In the genomic region with DNA sequence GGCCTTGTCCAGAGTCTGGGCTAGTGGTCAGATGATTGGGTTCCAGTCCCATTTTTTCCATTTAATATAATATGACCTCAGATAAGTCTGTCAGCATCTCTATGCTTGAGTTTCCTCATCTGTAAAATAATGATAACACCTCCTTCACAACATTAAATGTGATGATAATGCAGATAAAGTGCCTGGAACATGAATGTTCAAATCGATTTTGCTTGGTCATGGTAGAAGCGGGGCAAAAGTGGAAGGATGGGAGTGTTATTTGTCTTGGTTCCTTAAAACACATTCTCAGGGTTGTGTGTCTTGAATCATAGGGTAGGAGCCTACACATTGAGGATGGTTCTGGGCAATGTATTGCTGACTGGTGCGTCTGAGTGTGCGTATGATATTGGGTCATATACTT, we compare ENCODE assay signal across 1 cellular context.
TF ChIP-seq lines count a peak whose summit lies in the region.

No MANE protein-coding gene starts in this region.

TF ChIP-seq in WTC11, 78 proteins besides CTCF, POLR2A, EP300 and RAD21:
- TF ChIP-seq ZNF281 (CRISPR knock-in tag; IDR thresholded peaks at IDR 0.05): no peak
- TF ChIP-seq HMGA2 (CRISPR knock-in tag; IDR thresholded peaks at IDR 0.05): no peak
- no peak for TF ChIP-seq JUN (CRISPR knock-in tag; IDR thresholded peaks at IDR 0.05)
- no peak for TF ChIP-seq ATF2 (CRISPR knock-in tag; IDR thresholded peaks at IDR 0.05; ENCODE audit: borderline replicate concordance, low read depth)
- no peak for TF ChIP-seq PREB (CRISPR knock-in tag; IDR thresholded peaks at IDR 0.05; ENCODE audit: borderline replicate concordance)
- TF ChIP-seq ARID4B (CRISPR knock-in tag; IDR thresholded peaks at IDR 0.05; ENCODE audit: borderline replicate concordance): no peak
- TF ChIP-seq KAT7 (CRISPR knock-in tag; IDR thresholded peaks at IDR 0.05; ENCODE audit: borderline replicate concordance): no peak
- no peak for TF ChIP-seq CREM (CRISPR knock-in tag; IDR thresholded peaks at IDR 0.05)
